In the genomic region with DNA sequence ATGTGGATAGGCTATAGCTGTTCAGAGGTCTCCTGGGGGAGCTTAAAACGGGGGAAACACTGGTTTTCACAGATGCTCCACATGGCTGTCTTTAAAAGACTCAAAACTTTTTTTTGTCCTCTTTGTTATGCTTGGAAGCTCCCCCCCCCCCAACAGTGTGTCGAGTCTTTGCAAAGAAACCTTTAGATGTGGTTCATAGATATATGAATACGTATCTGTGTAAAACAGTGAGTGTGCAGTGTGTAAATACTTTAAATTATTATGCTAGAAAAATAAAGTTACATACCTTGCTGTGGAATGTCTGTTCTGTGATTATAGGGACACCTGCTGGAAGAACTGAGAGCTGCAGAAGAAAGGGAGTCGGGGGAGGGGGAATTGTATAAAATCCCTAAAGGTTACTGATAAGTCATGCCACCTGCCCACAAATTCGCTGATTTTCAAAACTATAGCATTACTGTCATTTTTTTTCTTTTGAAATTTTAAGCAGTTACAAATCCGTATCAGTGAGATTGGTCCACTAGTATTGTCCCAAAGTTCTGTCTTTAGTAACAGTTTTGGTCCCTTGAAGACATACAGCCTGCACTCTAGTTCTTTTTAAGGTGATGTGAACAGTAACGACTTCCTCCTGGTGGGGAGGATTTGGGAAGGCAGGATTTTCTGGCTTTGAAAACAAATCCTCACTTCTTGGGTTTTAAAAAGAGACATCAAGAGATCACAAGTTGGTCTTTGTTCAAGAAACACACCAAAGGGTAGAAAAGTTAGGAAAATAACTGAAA, we compare ENCODE assay signal across 8 cellular contexts. TPM values are rescaled to one million over a fixed set of nuclear protein-coding genes. Genes with fewer than 3 reads are reported as not detected.
DNase-seq lines count a peak whose midpoint lies in the region; ATAC-seq lines count a peak whose summit lies in the region.

No MANE protein-coding gene starts in this region.

- peak; percentile 40 to 61 (median 56) for DNase-seq in CD4-positive, alpha-beta memory T cell
- peak; percentile 35 for DNase-seq in NT2/D1 (ENCODE audit: low read depth, low spot score)
- DNase-seq in activated gamma-delta T cell treated with anti-CD3 and anti-CD28 coated beads, Interleukin-2, amount 50 U/mL, for 16 hours (ENCODE audit: low read depth), result peak; percentile 19
- DNase-seq in Right ventricle myocardium superior, result no peak
- no peak for DNase-seq in sciatic nerve (ENCODE audit: low spot score)

- ATAC-seq in GM18861 (IDR thresholded peaks at IDR 0.05; ENCODE audit: unreplicated experiment) (peak; percentile 77), HG03095 (IDR thresholded peaks at IDR 0.05; ENCODE audit: unreplicated experiment) (peak; percentile 86), Right ventricle myocardium superior (ENCODE audit: poor library complexity) (peak; percentile 74), sciatic nerve (peak; percentile 65)
- ATAC-seq in stimulated activated memory B cell treated with anti-CD40 and anti-IgM and Interleukin-4, amounts not matched to agents 10 μg/mL and 1 μg/mL and 100 μg/mL, for 72 hours, result no peak

- POLR2A ChIA-PET in CD4-positive, alpha-beta memory T cell (lab: Charles Lee; ENCODE audit: partially characterized antibody), result no interaction called here

- H3K27me3 Mint-ChIP-seq in CD4-positive, alpha-beta memory T cell, result no peaks in the 10 kb centered on the region
- H3K27me3 Mint-ChIP-seq in stimulated activated memory B cell treated with anti-CD40 and anti-IgM and Interleukin-4, amounts not matched to agents 10 μg/mL and 1 μg/mL and 100 μg/mL, for 72 hours, result no peaks in the 10 kb centered on the region

- intact Hi-C loops in CD4-positive, alpha-beta memory T cell (cut with micrococcal nuclease), result loop anchor here (1.0 kb wide), 1 partner anchor 25 kb away; no protein-coding TSS in a partner anchor
- intact Hi-C loops in Right ventricle myocardium superior (cut with DNase I), result no loop called here
- intact Hi-C loops in sciatic nerve (cut with DNase I), result no loop called here

- H3K4me1 ChIP-seq in CD4-positive, alpha-beta memory T cell (ENCODE audit: insufficient read depth, low read length), result no peaks in the 10 kb centered on the region
- no peaks in the 10 kb centered on the region for H3K4me1 ChIP-seq in NT2/D1 (ENCODE audit: insufficient read depth, insufficient read length)

- peaks cover 0 to 6% (median under 1%) of the 10 kb centered on the region in 4 donors for H3K4me1 Mint-ChIP-seq in CD4-positive, alpha-beta memory T cell
- peaks cover 20% of the 10 kb centered on the region for H3K4me1 Mint-ChIP-seq in stimulated activated memory B cell treated with anti-CD40 and anti-IgM and Interleukin-4, amounts not matched to agents 10 μg/mL and 1 μg/mL and 100 μg/mL, for 72 hours

- H3K9me3 Mint-ChIP-seq in CD4-positive, alpha-beta memory T cell, result no peaks in the 10 kb centered on the region
- no peaks in the 10 kb centered on the region for H3K9me3 Mint-ChIP-seq in stimulated activated memory B cell treated with anti-CD40 and anti-IgM and Interleukin-4, amounts not matched to agents 10 μg/mL and 1 μg/mL and 100 μg/mL, for 72 hours

- peaks cover 2 to 6% of the 10 kb centered on the region in 2 donors for H3K36me3 Mint-ChIP-seq in CD4-positive, alpha-beta memory T cell
- peaks cover 28% of the 10 kb centered on the region for H3K36me3 Mint-ChIP-seq in stimulated activated memory B cell treated with anti-CD40 and anti-IgM and Interleukin-4, amounts not matched to agents 10 μg/mL and 1 μg/mL and 100 μg/mL, for 72 hours

- H3K27me3 ChIP-seq in CD4-positive, alpha-beta memory T cell (ENCODE audit: insufficient read depth, low read length), result no peaks in the 10 kb centered on the region
- no peaks in the 10 kb centered on the region for H3K27me3 ChIP-seq in NT2/D1 (ENCODE audit: insufficient read depth, insufficient read length)

- H3K27ac Mint-ChIP-seq in CD4-positive, alpha-beta memory T cell, result peak overlapping the region in 1 of 7 donors; percentile 62
- no peak overlapping the region for H3K27ac Mint-ChIP-seq in stimulated activated memory B cell treated with anti-CD40 and anti-IgM and Interleukin-4, amounts not matched to agents 10 μg/mL and 1 μg/mL and 100 μg/mL, for 72 hours

- no peaks in the 10 kb centered on the region for H3K9me3 ChIP-seq in CD4-positive, alpha-beta memory T cell (ENCODE audit: control insufficient read depth in 1 of 2, low read length in 2 of 2)
- no peaks in the 10 kb centered on the region for H3K9me3 ChIP-seq in NT2/D1 (ENCODE audit: insufficient read depth, low read length)

- no peak overlapping the region for H3K4me3 Mint-ChIP-seq in CD4-positive, alpha-beta memory T cell
- no peak overlapping the region for H3K4me3 Mint-ChIP-seq in stimulated activated memory B cell treated with anti-CD40 and anti-IgM and Interleukin-4, amounts not matched to agents 10 μg/mL and 1 μg/mL and 100 μg/mL, for 72 hours

- no peaks in the 10 kb centered on the region for H3K36me3 ChIP-seq in CD4-positive, alpha-beta memory T cell (ENCODE audit: insufficient read depth, low read length)
- H3K36me3 ChIP-seq in NT2/D1 (ENCODE audit: insufficient read depth, insufficient read length, low read length), result peaks cover 22% of the 10 kb centered on the region

- no peak overlapping the region for H3K27ac ChIP-seq in CD4-positive, alpha-beta memory T cell (ENCODE audit: low read depth, low read length)

- no peak overlapping the region for H3K9ac ChIP-seq in NT2/D1 (ENCODE audit: insufficient read length, low read depth)

- CTCF ChIA-PET in CD4-positive, alpha-beta memory T cell (lab: Charles Lee; ENCODE audit: partially characterized antibody), result interaction anchor here (0.6 to 6.6 kb wide), 11 partner anchors 8 to 1568 kb away, joined by 3 to 97 read pairs (median 5); no protein-coding TSS in a partner anchor

- H3K4me3 ChIP-seq in CD4-positive, alpha-beta memory T cell (ENCODE audit: low read length in 2 of 2), result no peak overlapping the region
- H3K4me3 ChIP-seq in NT2/D1 (ENCODE audit: insufficient read length, low read depth), result no peak overlapping the region

RNA-seq across cellular contexts. Expression of a gene that starts 22.9 kb away (rescaled TPM):
- total RNA-seq in CD4-positive, alpha-beta memory T cell, result 10 to 100 TPM; 16.5 to 17.0 TPM
- 1 to 10 TPM; 5.4 to 7.7 TPM for polyA plus RNA-seq in CD4-positive, alpha-beta memory T cell
- total RNA-seq in Right ventricle myocardium superior, result 11.3 TPM
- 20.2 TPM for total RNA-seq in sciatic nerve

Comparison
In these comparisons a context has a peak if more than half of its experiments do, and no peak if none do; other contexts are left out.
1. DNase-seq: peak in CD4-positive, alpha-beta memory T cell (5 of 5), NT2/D1 (single experiment) and activated gamma-delta T cell treated with anti-CD3 and anti-CD28 coated beads, Interleukin-2, amount 50 U/mL, for 16 hours (single experiment); none in Right ventricle myocardium superior (single experiment) and sciatic nerve (single experiment).